In genomic region chr2:114688241-114688640, GRCh38 we compare ENCODE assay signal across 31 cellular contexts.
"Had no signal": no experiment of that assay in that cellular context is flagged by ENCODE, and none has a peak within 500 bp of the region (broad histone marks: within the 10 kb centered on the region; RNA-seq: fewer than 3 reads in every experiment).

No MANE protein-coding gene starts in this region.

- H3K4me3 ChIP-seq: ascending aorta, body of pancreas, breast epithelium had no signal

- DNase-seq: activated CD4-positive, alpha-beta memory T cell treated with anti-CD3 and anti-CD28 coated beads, Interleukin-2, amount 10 ng/mL, durations not matched to agents 7 days and 5 days; activated CD4-positive, alpha-beta T cell treated with anti-CD3 and anti-CD28 coated beads for 1 hour; activated CD4-positive, alpha-beta T cell treated with anti-CD3 and anti-CD28 coated beads for 48 hours; activated CD4-positive, CD25-positive, alpha-beta regulatory T cell; activated CD8-positive, alpha-beta memory T cell treated with anti-CD3 and anti-CD28 coated beads for 24 hours; activated CD8-positive, alpha-beta memory T cell treated with anti-CD3 and anti-CD28 coated beads, Interleukin-2, amount 10 ng/mL, durations not matched to agents 7 days and 5 days; activated CD8-positive, alpha-beta memory T cell treated with anti-CD3 and anti-CD28 coated beads, Interleukin-2, amount 50 U/mL, for 48 hours; activated effector memory CD4-positive, alpha-beta T cell treated with Interleukin-2 at 50 U/mL for 16 hours; activated naive CD4-positive, alpha-beta T cell treated with anti-CD3 and anti-CD28 coated beads, Interleukin-2, amount 50 U/mL, for 16 hours; activated naive CD8-positive, alpha-beta T cell treated with anti-CD3 and anti-CD28 coated beads for 36 hours; activated T-cell treated with anti-CD3 and anti-CD28 coated beads, Interleukin-2, amount 50 U/mL, for 48 hours; amygdala; body of pancreas; central memory CD4-positive, alpha-beta T cell; Karpas-422; KBM-7; MM.1S; MV-4-11; NCI-H1092; NCI-H1436 treated with DMSO at 0.1 percent for 48 hours; NCI-H1694 treated with DMSO at 0.1 percent for 48 hours; NCI-H2029; NCI-H345; NCI-H524 treated with DMSO at 0.1 percent for 48 hours; SIG-M5; T-helper 1 cell; T-helper 2 cell; T-helper 9 cell; WERI-Rb-1 had no signal

- H3K27me3 ChIP-seq: ascending aorta, body of pancreas had no signal

- H3K9me3 ChIP-seq: body of pancreas, breast epithelium had no signal

- H3K27ac ChIP-seq: ascending aorta, body of pancreas, breast epithelium, WERI-Rb-1 had no signal

- H3K36me3 ChIP-seq: ascending aorta, breast epithelium, WERI-Rb-1 had no signal

- H3K4me1 ChIP-seq: ascending aorta, body of pancreas, breast epithelium had no signal
